Comparison of ENCODE assay signal across 8 cellular contexts in genomic region chr1:52348704-52349301, GRCh38. TPM values are rescaled to one million over a fixed set of nuclear protein-coding genes. Genes with fewer than 3 reads are reported as not detected.
A peak's percentile ranks its signal among the peaks of the same experiment; 100 is the strongest.
DNase-seq lines count a peak whose midpoint lies in the region; ATAC-seq and TF ChIP-seq lines count a peak whose summit lies in the region.

No MANE protein-coding gene starts in this region.

- no peaks in the 10 kb centered on the region for H3K9me3 ChIP-seq in trophoblast cell (ENCODE audit: insufficient read depth, low read depth, low read length)

- peaks cover 0 to 4% of the 10 kb centered on the region in 2 experiments for H3K4me1 ChIP-seq in trophoblast cell (ENCODE audit: control insufficient read depth in 1 of 2, insufficient read depth in 2 of 2, low read length in 2 of 2)

- ATAC-seq in GM21515 (IDR thresholded peaks at IDR 0.05; ENCODE audit: unreplicated experiment), result no peak
- ATAC-seq in HG03039 (IDR thresholded peaks at IDR 0.05; ENCODE audit: unreplicated experiment), result no peak

- no peak overlapping the region for H3K14ac ChIP-seq in trophoblast cell (ENCODE audit: low read length)

- no peak overlapping the region for H3K27ac ChIP-seq in trophoblast cell (ENCODE audit: low read depth, low read length)

- no peak overlapping the region for H2BK5ac ChIP-seq in trophoblast cell (ENCODE audit: low read depth, low read length, poor library complexity)

- peaks cover 2% of the 10 kb centered on the region for H3K79me2 ChIP-seq in trophoblast cell (ENCODE audit: control insufficient read depth, insufficient read depth, low read length, poor library complexity)

- peaks cover 10 to 13% of the 10 kb centered on the region in 2 experiments for H3K36me3 ChIP-seq in trophoblast cell (ENCODE audit: control insufficient read depth in 1 of 2, insufficient read depth in 2 of 2, low read length in 2 of 2)

- H4K12ac ChIP-seq in trophoblast cell (ENCODE audit: low read depth, low read length), result no peak overlapping the region

- DNase-seq in DMS 273 (lab: John Stamatoyannopoulos, UW; ENCODE audit: unreplicated experiment) (peak; percentile 72), DMS 273 treated with DMSO at 0.1 percent for 48 hours (lab: John Stamatoyannopoulos, UW) (no peak), fibroblast of pulmonary artery (ENCODE audit: low read depth) (peak; percentile 44), trophoblast cell (peak; percentile 77 to 78), DMS153 treated with DMSO at 0.1 percent for 48 hours (lab: John Stamatoyannopoulos, UW; ENCODE audit: unreplicated experiment) (no peak)

- no CpG with 5 or more reads among the region's 8 CpGs for WGBS in trophoblast cell (ENCODE audit: extremely low coverage, insufficient coverage, insufficient read length)

- no peak overlapping the region for H3K4me2 ChIP-seq in trophoblast cell (ENCODE audit: low read length)

- no peak overlapping the region for H2AK5ac ChIP-seq in trophoblast cell (ENCODE audit: low read length)

- no peaks in the 10 kb centered on the region for H3K27me3 ChIP-seq in trophoblast cell (ENCODE audit: insufficient read depth, low read length)

- H3K4me3 ChIP-seq in fibroblast of pulmonary artery (replicated peaks; ENCODE audit: low read depth, low read length), result no peak overlapping the region
- H3K4me3 ChIP-seq in trophoblast cell (ENCODE audit: low read depth, low read length), result no peak overlapping the region

- H2AFZ ChIP-seq in trophoblast cell (ENCODE audit: insufficient read depth, low read length, poor library complexity), result no peak overlapping the region

- peaks cover 3% of the 10 kb centered on the region for H3K79me1 ChIP-seq in trophoblast cell (ENCODE audit: low read length)

- no peak overlapping the region for H3K18ac ChIP-seq in trophoblast cell (ENCODE audit: low read length)

- H3K23ac ChIP-seq in trophoblast cell (ENCODE audit: low read length), result no peak overlapping the region

- H4K8ac ChIP-seq in trophoblast cell (ENCODE audit: low read depth, low read length), result no peak overlapping the region

- peak; percentile 26 for TF ChIP-seq CTCF in fibroblast of pulmonary artery (IDR thresholded peaks at IDR 0.05; ENCODE audit: low read length, missing control alignments)

- no peak overlapping the region for H3K9ac ChIP-seq in trophoblast cell (ENCODE audit: low read length)

- H4K91ac ChIP-seq in trophoblast cell (ENCODE audit: low read depth, low read length), result no peak overlapping the region

- H2BK12ac ChIP-seq in trophoblast cell (ENCODE audit: low read length), result no peak overlapping the region

- H3K4ac ChIP-seq in trophoblast cell (ENCODE audit: low read depth, low read length), result no peak overlapping the region

- H2BK120ac ChIP-seq in trophoblast cell (ENCODE audit: insufficient read depth, low read length, poor library complexity), result no peak overlapping the region

TF ChIP-seq in PFSK-1, 5 proteins besides CTCF, POLR2A, EP300 and RAD21:
- no peak for TF ChIP-seq SIN3A (IDR thresholded peaks at IDR 0.05; ENCODE audit: borderline replicate concordance, insufficient read depth, low read length)
- no peak for TF ChIP-seq REST (IDR thresholded peaks at IDR 0.05; ENCODE audit: insufficient read depth in 1 of 2, low read depth in 2 of 2, low read length in 2 of 2)
- TF ChIP-seq POLR2AphosphoS5 (IDR thresholded peaks at IDR 0.05; ENCODE audit: low read depth, low read length), result peak; percentile 28; the same call in 1 of the 2 replicates
- TF ChIP-seq FOXP2 (optimal IDR thresholded peaks at IDR 0.05; ENCODE audit: borderline replicate concordance, extremely low read depth, extremely low read length, insufficient read depth), result no peak
- no peak for TF ChIP-seq TAF1 (IDR thresholded peaks at IDR 0.05; ENCODE audit: borderline replicate concordance, insufficient read depth, low read length)

RNA-seq across cellular contexts. Expression of gene CC2D1B, which starts 17.2 kb away (rescaled TPM):
- 36.9 TPM for polyA plus RNA-seq in PFSK-1 (2012; ENCODE audit: insufficient read length, low read depth)
- polyA plus RNA-seq in trophoblast cell (2013), result 20.1 and 21.0 TPM in 2 replicates

RNA-seq across cellular contexts. Expression of gene ORC1, which starts 55.4 kb away (rescaled TPM):
- polyA plus RNA-seq in PFSK-1 (2012; ENCODE audit: insufficient read length, low read depth), result 6.6 TPM
- 11.3 and 11.6 TPM in 2 replicates for polyA plus RNA-seq in trophoblast cell (2013)

RNA-seq across cellular contexts. Expression of gene PRPF38A, which starts 55.6 kb away (rescaled TPM):
- 28.6 TPM for polyA plus RNA-seq in PFSK-1 (2012; ENCODE audit: insufficient read length, low read depth)
- polyA plus RNA-seq in trophoblast cell (2013), result 58.2 and 60.9 TPM in 2 replicates

Comparison
In these comparisons a context has a peak if more than half of its experiments do, and no peak if none do; other contexts are left out.
1. DNase-seq: peak in DMS 273 (single experiment), fibroblast of pulmonary artery (single experiment) and trophoblast cell (2 of 2); none in DMS 273 treated with DMSO at 0.1 percent for 48 hours (single experiment) and DMS153 treated with DMSO at 0.1 percent for 48 hours (single experiment).